Comparison of ENCODE assay signal across 26 cellular contexts in the genomic region with DNA sequence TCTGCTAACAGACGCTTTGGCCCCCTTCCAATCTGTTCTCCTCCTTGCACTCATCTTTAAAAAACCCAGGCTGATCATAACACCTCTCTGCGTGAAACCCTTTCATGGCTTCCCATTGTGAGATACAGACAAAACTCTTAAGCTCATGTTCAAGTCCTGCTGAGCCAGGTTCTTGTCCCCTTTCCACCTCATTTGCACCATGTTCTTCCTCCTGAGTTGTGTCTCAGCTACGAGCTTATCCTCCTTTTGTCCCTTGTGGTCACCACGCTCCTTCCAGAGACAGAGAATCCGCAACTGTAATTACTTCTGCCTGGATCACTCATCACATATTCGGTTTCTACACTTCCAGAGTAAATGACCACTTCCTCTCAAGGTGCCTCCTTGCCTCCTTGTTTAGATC.
"Had no signal": no experiment of that assay in that cellular context is flagged by ENCODE, and none has a peak within 500 bp of the region (broad histone marks: within the 10 kb centered on the region; RNA-seq: fewer than 3 reads in every experiment).

No MANE protein-coding gene starts in this region.

- H3K4me1 ChIP-seq: left ventricle myocardium inferior, pancreas, prostate gland, stomach, testis, thyroid gland, transverse colon, upper lobe of left lung, vagina had no signal

- H3K9me3 Mint-ChIP-seq: natural killer cell treated with Interleukin-12 subunit alpha and Interleukin-12 subunit beta and Interleukin-15 and Interleukin-18, amount 100 ng/mL, for 72 hours had no signal

- H3K4me3 Mint-ChIP-seq: naive thymus-derived CD4-positive, alpha-beta T cell; natural killer cell treated with Interleukin-12 subunit alpha and Interleukin-12 subunit beta and Interleukin-15 and Interleukin-18, amount 100 ng/mL, for 72 hours; stimulated activated naive B cell treated with anti-CD40 and anti-IgM and Interleukin-4, amounts not matched to agents 10 μg/mL and 1 μg/mL and 100 μg/mL, for 72 hours had no signal

- H3K36me3 Mint-ChIP-seq: naive thymus-derived CD4-positive, alpha-beta T cell; natural killer cell treated with Interleukin-12 subunit alpha and Interleukin-12 subunit beta and Interleukin-15 and Interleukin-18, amount 100 ng/mL, for 72 hours had no signal

- H3K36me3 ChIP-seq: left ventricle myocardium inferior, pancreas, prostate gland, stomach, thyroid gland, transverse colon, upper lobe of left lung, vagina had no signal

- ATAC-seq: naive thymus-derived CD4-positive, alpha-beta T cell; natural killer cell treated with Interleukin-12 subunit alpha and Interleukin-12 subunit beta and Interleukin-15 and Interleukin-18, amount 100 ng/mL, for 72 hours; pancreas; right cardiac atrium; sciatic nerve; stimulated activated naive B cell treated with anti-CD40 and anti-IgM and Interleukin-4, amounts not matched to agents 10 μg/mL and 1 μg/mL and 100 μg/mL, for 72 hours; stimulated activated naive CD8-positive, alpha-beta T cell treated with anti-CD3 and anti-CD28 coated beads, Interleukin-15, Interleukin-2, amounts not matched to agents 100 U/mL and 50 U/mL, for 24 hours had no signal

- H3K4me3 ChIP-seq: left ventricle myocardium inferior, lung, mucosa of descending colon, pancreas, prostate gland, skin epidermis, stomach, testis, thyroid gland, transverse colon, upper lobe of left lung, vagina had no signal

- H3K27me3 ChIP-seq: pancreas, stomach, testis, thyroid gland, transverse colon, upper lobe of left lung, vagina had no signal

- H3K27ac Mint-ChIP-seq: naive thymus-derived CD4-positive, alpha-beta T cell; natural killer cell treated with Interleukin-12 subunit alpha and Interleukin-12 subunit beta and Interleukin-15 and Interleukin-18, amount 100 ng/mL, for 72 hours; stimulated activated naive B cell treated with anti-CD40 and anti-IgM and Interleukin-4, amounts not matched to agents 10 μg/mL and 1 μg/mL and 100 μg/mL, for 72 hours had no signal

- H3K9me3 ChIP-seq: left ventricle myocardium inferior, mucosa of descending colon, pancreas, prostate gland, stomach, testis, thyroid gland, transverse colon, upper lobe of left lung, vagina had no signal

- H3K4me1 Mint-ChIP-seq: naive thymus-derived CD4-positive, alpha-beta T cell; stimulated activated naive B cell treated with anti-CD40 and anti-IgM and Interleukin-4, amounts not matched to agents 10 μg/mL and 1 μg/mL and 100 μg/mL, for 72 hours had no signal

- H3K27ac ChIP-seq: left ventricle myocardium inferior, pancreas, prostate gland, skin epidermis, stomach, testis, thyroid gland, transverse colon, upper lobe of left lung, vagina had no signal

- DNase-seq: islet precursor cell; left ventricle myocardium inferior; midbrain; mucosa of descending colon; naive thymus-derived CD4-positive, alpha-beta T cell; pancreas; posterior cingulate gyrus; retina; right cardiac atrium; stimulated activated CD4-positive, alpha-beta T cell treated with anti-CD3 and anti-CD28 coated beads, Interleukin-12 subunit alpha, Interleukin-12 subunit beta, amount 100 ng/mL, for 4 hours; stimulated activated CD4-positive, alpha-beta T cell treated with anti-CD3 and anti-CD28 coated beads, Interleukin-15, amount 100 ng/mL, for 24 hours; stimulated activated CD4-positive, alpha-beta T cell treated with anti-CD3 and anti-CD28 coated beads, Interleukin-2, amount 100 ng/mL, for 24 hours; stimulated activated CD4-positive, alpha-beta T cell treated with anti-CD3 and anti-CD28 coated beads, Interleukin-4, amount 100 ng/mL, for 1 hour; stimulated activated naive B cell treated with anti-CD40 and anti-IgM and Interleukin-4, amounts not matched to agents 10 μg/mL and 1 μg/mL and 100 μg/mL, for 72 hours; stimulated activated naive CD8-positive, alpha-beta T cell treated with anti-CD3 and anti-CD28 coated beads, Interleukin-15, Interleukin-2, amounts not matched to agents 100 U/mL and 50 U/mL, for 24 hours; stomach; testis; thyroid gland; transverse colon; upper lobe of left lung had no signal
